In genomic region chr15:73981761-73982222, GRCh38 we compare ENCODE assay signal across 8 cellular contexts. TPM values are rescaled to one million over a fixed set of nuclear protein-coding genes. Genes with fewer than 3 reads are reported as not detected.
DNase-seq lines count a peak whose midpoint lies in the region; ATAC-seq and TF ChIP-seq lines count a peak whose summit lies in the region.

No MANE protein-coding gene starts in this region.

- H3K36me3 ChIP-seq in ascending aorta (peaks cover 0 to 4% of the 10 kb centered on the region in 2 donors), liver (ENCODE audit: control insufficient read depth in 4 of 4, insufficient read depth in 3 of 4, low read depth in 1 of 4, low read length in 3 of 4) (peaks cover 0 to 14% (median 0%) of the 10 kb centered on the region in 4 donors), thoracic aorta (peaks cover 3% of the 10 kb centered on the region)

- DNase-seq in activated CD4-positive, alpha-beta T cell treated with anti-CD3 and anti-CD28 coated beads, Interleukin-2, amount 10 ng/mL, durations not matched to agents 7 days and 5 days, result no peak
- no peak for DNase-seq in activated CD4-positive, alpha-beta T cell treated with anti-CD3 and anti-CD28 coated beads for 1 hour
- DNase-seq in ascending aorta (ENCODE audit: low spot score in 2 of 2), result no peak
- DNase-seq in thoracic aorta (ENCODE audit: low spot score), result no peak
- no peak for DNase-seq in UCSD-AML1 (lab: John Stamatoyannopoulos, UW; ENCODE audit: unreplicated experiment)
- no peak for DNase-seq in EL

- peak overlapping the region; percentile 27 to 40 for H3K4me3 ChIP-seq in ascending aorta
- no peak overlapping the region for H3K4me3 ChIP-seq in liver (ENCODE audit: low read depth in 1 of 3, low read length in 3 of 3)
- peak overlapping the region; percentile 1 for H3K4me3 ChIP-seq in thoracic aorta

- no peaks in the 10 kb centered on the region for H3K9me3 Mint-ChIP-seq in activated CD4-positive, alpha-beta T cell treated with anti-CD3 and anti-CD28 coated beads, Interleukin-2, amount 10 ng/mL, durations not matched to agents 7 days and 5 days

- H3K27me3 Mint-ChIP-seq in activated CD4-positive, alpha-beta T cell treated with anti-CD3 and anti-CD28 coated beads, Interleukin-2, amount 10 ng/mL, durations not matched to agents 7 days and 5 days, result peaks cover 4% of the 10 kb centered on the region

- WGBS in liver, result 48% methylated on average over 5 of the region's 5 CpGs

- H3K4me1 ChIP-seq in ascending aorta (peaks cover 25 to 44% of the 10 kb centered on the region in 2 donors), liver (ENCODE audit: control insufficient read depth in 4 of 4, insufficient read depth in 4 of 4, low read length in 3 of 4) (peaks cover 0 to 5% (median 4%) of the 10 kb centered on the region in 4 donors), thoracic aorta (ENCODE audit: control insufficient read depth in 1 of 2, low read depth in 2 of 2) (peaks cover 30 to 38% of the 10 kb centered on the region in 2 donors)

- no peak for TF ChIP-seq RAD21 in liver (IDR thresholded peaks at IDR 0.05)

- no peak for ATAC-seq in thoracic aorta (ENCODE audit: insufficient number of reproducible peaks, low FRiP score, low read depth)
- no peak for ATAC-seq in GM19395 (IDR thresholded peaks at IDR 0.05; ENCODE audit: unreplicated experiment)

- no peak overlapping the region for H3K9ac ChIP-seq in liver (ENCODE audit: low read depth in 1 of 2, low read length in 2 of 2)

- peaks cover 8% of the 10 kb centered on the region for H3K36me3 Mint-ChIP-seq in activated CD4-positive, alpha-beta T cell treated with anti-CD3 and anti-CD28 coated beads, Interleukin-2, amount 10 ng/mL, durations not matched to agents 7 days and 5 days (ENCODE audit: low read depth)

- no peak for TF ChIP-seq CTCF in ascending aorta (IDR thresholded peaks at IDR 0.05)
- TF ChIP-seq CTCF in liver (IDR thresholded peaks at IDR 0.05; ENCODE audit: low read depth, low read length, missing input control), result no peak
- no peak for TF ChIP-seq CTCF in thoracic aorta (IDR thresholded peaks at IDR 0.05)

- H3K27me3 ChIP-seq in ascending aorta, result no peaks in the 10 kb centered on the region
- H3K27me3 ChIP-seq in liver (ENCODE audit: control insufficient read depth in 4 of 4, insufficient read depth in 4 of 4, low read length in 3 of 4), result no peaks in the 10 kb centered on the region
- no peaks in the 10 kb centered on the region for H3K27me3 ChIP-seq in thoracic aorta (replicated peaks; ENCODE audit: insufficient read depth)

- peaks cover 57% of the 10 kb centered on the region for H3K4me1 Mint-ChIP-seq in activated CD4-positive, alpha-beta T cell treated with anti-CD3 and anti-CD28 coated beads, Interleukin-2, amount 10 ng/mL, durations not matched to agents 7 days and 5 days

- peak overlapping the region; percentile 13 for H3K4me3 Mint-ChIP-seq in activated CD4-positive, alpha-beta T cell treated with anti-CD3 and anti-CD28 coated beads, Interleukin-2, amount 10 ng/mL, durations not matched to agents 7 days and 5 days

- CTCF ChIA-PET in activated CD4-positive, alpha-beta T cell treated with anti-CD3 and anti-CD28 coated beads, Interleukin-2, amount 10 ng/mL, durations not matched to agents 7 days and 5 days (lab: Charles Lee), result interaction anchor here (0.5 to 2.4 kb wide), 4 partner anchors 10 to 85 kb away, joined by 4 to 13 read pairs (median 6); partner anchors contain the start of gene PML

- H3K9me3 ChIP-seq in ascending aorta (no peaks in the 10 kb centered on the region), liver (ENCODE audit: control insufficient read depth in 4 of 4, low read length in 3 of 4) (no peaks in the 10 kb centered on the region), thoracic aorta (no peaks in the 10 kb centered on the region)

- intact Hi-C loops in ascending aorta (cut with DNase I), result no loop called here

- peak overlapping the region; percentile 89 for H3K27ac Mint-ChIP-seq in activated CD4-positive, alpha-beta T cell treated with anti-CD3 and anti-CD28 coated beads, Interleukin-2, amount 10 ng/mL, durations not matched to agents 7 days and 5 days

- POLR2A ChIA-PET in activated CD4-positive, alpha-beta T cell treated with anti-CD3 and anti-CD28 coated beads, Interleukin-2, amount 10 ng/mL, durations not matched to agents 7 days and 5 days (lab: Charles Lee), result interaction anchor here (1.5 kb wide), 1 partner anchor 13 kb away, joined by 5 read pairs; the partner anchor contains the start of gene PML

- H3K27ac ChIP-seq in ascending aorta, result peak overlapping the region; percentile 97 to 99
- peak overlapping the region; percentile 4 to 31 for H3K27ac ChIP-seq in liver (ENCODE audit: low read depth in 1 of 2, low read length in 2 of 2)
- H3K27ac ChIP-seq in thoracic aorta, result peak overlapping the region; percentile 87 to 91

TF ChIP-seq in liver, 16 proteins besides CTCF, POLR2A, EP300 and RAD21:
- TF ChIP-seq ATF3 (IDR thresholded peaks at IDR 0.05) (no peak), ZBTB33 (IDR thresholded peaks at IDR 0.05) (no peak), RXRA (IDR thresholded peaks at IDR 0.05) (no peak), EGR1 (IDR thresholded peaks at IDR 0.05; ENCODE audit: low read depth in 2 of 2) (no peak), SP1 (IDR thresholded peaks at IDR 0.05) (no peak)
TF ChIP-seq in liver: peak in this region for 0.

RNA-seq across cellular contexts. Expression of gene STOML1, which starts 10.3 kb away (rescaled TPM):
- total RNA-seq in activated CD4-positive, alpha-beta T cell treated with anti-CD3 and anti-CD28 coated beads, Interleukin-2, amount 10 ng/mL, durations not matched to agents 7 days and 5 days, result 10 to 100 TPM; 12.0 to 12.8 TPM
- 15.3 TPM for total RNA-seq in ascending aorta
- total RNA-seq in liver, result 1 to 10 TPM; 5.6 to 7.1 TPM
- polyA plus RNA-seq in liver, result 1 to 10 TPM; 5.4 to 9.4 TPM
- 10 to 100 TPM; 23.6 to 37.9 TPM for total RNA-seq in thoracic aorta

RNA-seq across cellular contexts. Expression of gene PML, which starts 12.7 kb away (rescaled TPM):
- 100 to 1,000 TPM; 118 to 122 TPM for total RNA-seq in activated CD4-positive, alpha-beta T cell treated with anti-CD3 and anti-CD28 coated beads, Interleukin-2, amount 10 ng/mL, durations not matched to agents 7 days and 5 days
- total RNA-seq in ascending aorta, result 227 TPM
- 10 to 100 TPM; 12.4 to 15.2 TPM for total RNA-seq in liver
- polyA plus RNA-seq in liver, result 1 to 10 TPM; 8.2 to 9.2 TPM
- total RNA-seq in thoracic aorta, result 100 to 1,000 TPM in 1 of 2 donors, 10 to 100 TPM in 1; 77.2 to 138 TPM

RNA-seq across cellular contexts. Expression of gene LOXL1, which starts 55.5 kb away (rescaled TPM):
- total RNA-seq in activated CD4-positive, alpha-beta T cell treated with anti-CD3 and anti-CD28 coated beads, Interleukin-2, amount 10 ng/mL, durations not matched to agents 7 days and 5 days, result 1 to 10 TPM; 3.4 to 3.5 TPM
- 260 TPM for total RNA-seq in ascending aorta
- 1 to 10 TPM; 1.4 to 2.0 TPM for total RNA-seq in liver
- polyA plus RNA-seq in liver, result under 1 TPM in 1 of 2 donors, not detected in 1; 0.67 TPM
- 100 to 1,000 TPM; 164 to 321 TPM for total RNA-seq in thoracic aorta

Comparison
In these comparisons a context has a peak if more than half of its experiments do, and no peak if none do; other contexts are left out.
1. H3K27ac ChIP-seq: peak in every context shown above with its lines; median percentile 98 in ascending aorta; 89 in thoracic aorta; 18 in liver.
2. H3K4me3 ChIP-seq: peak in ascending aorta (2 of 2) and thoracic aorta (single experiment); none in liver (0 of 3).
3. RNA of gene PML, which starts 12.7 kb away (total RNA-seq): 227 TPM in ascending aorta (single experiment), 77.2 to 138 TPM in thoracic aorta and 118 to 122 TPM in activated CD4-positive, alpha-beta T cell treated with anti-CD3 and anti-CD28 coated beads, Interleukin-2, amount 10 ng/mL, durations not matched to agents 7 days and 5 days; 12.4 to 15.2 TPM in liver; every median in the first group is over 4 times any median in the second.
4. RNA of gene LOXL1, which starts 55.5 kb away (total RNA-seq): 164 to 321 TPM in thoracic aorta and 260 TPM in ascending aorta (single experiment); 3.4 to 3.5 TPM in activated CD4-positive, alpha-beta T cell treated with anti-CD3 and anti-CD28 coated beads, Interleukin-2, amount 10 ng/mL, durations not matched to agents 7 days and 5 days and 1.4 to 2.0 TPM in liver; every median in the first group is over 10 times any median in the second.